ENCODE assay signal across 2 cellular contexts in genomic region chr20:49245921-49246740, GRCh38.
TF ChIP-seq lines count a peak whose summit lies in the region.

No MANE protein-coding gene starts in this region.

TF ChIP-seq in SK-N-SH, 30 proteins besides CTCF, POLR2A, EP300 and RAD21:
- TF ChIP-seq SMC3 (IDR thresholded peaks at IDR 0.05; ENCODE audit: low read depth, low read length) (peak; percentile 61), MEF2A (IDR thresholded peaks at IDR 0.05; ENCODE audit: borderline replicate concordance, low read depth) (no peak), GATA2 (CRISPR knock-in tag; IDR thresholded peaks at IDR 0.05) (peak; percentile 39; the same call in 1 of the 2 replicates)

TF ChIP-seq in H1, 55 proteins besides CTCF, POLR2A, EP300 and RAD21:
- TF ChIP-seq ATF3 (IDR thresholded peaks at IDR 0.05; ENCODE audit: insufficient read depth, low read depth, low read length) (0 out of 2 replicates have a peak, but pooled peaks have one; percentile 6), JUND (IDR thresholded peaks at IDR 0.05; ENCODE audit: low read length) (no peak), RBBP5 (IDR thresholded peaks at IDR 0.05; ENCODE audit: borderline replicate concordance, low read depth, low read length) (no peak), TCF12 (IDR thresholded peaks at IDR 0.05; ENCODE audit: low read depth, low read length) (no peak)
